Comparison of ENCODE assay signal across 1 cellular context in genomic region chr12:89525002-89525823, GRCh38.
TF ChIP-seq lines count a peak whose summit lies in the region.

No MANE protein-coding gene starts in this region.

TF ChIP-seq in WTC11, 78 proteins besides CTCF, POLR2A, EP300 and RAD21 (continued from another document and continues in another):
- TF ChIP-seq PRDM15 (CRISPR knock-in tag; IDR thresholded peaks at IDR 0.05) (no peak), USF2 (CRISPR knock-in tag; IDR thresholded peaks at IDR 0.05) (no peak), CREM (CRISPR knock-in tag; IDR thresholded peaks at IDR 0.05) (no peak), E2F4 (CRISPR knock-in tag; IDR thresholded peaks at IDR 0.05; ENCODE audit: borderline replicate concordance, low read depth) (no peak), ESRRA (CRISPR knock-in tag; IDR thresholded peaks at IDR 0.05; ENCODE audit: borderline replicate concordance) (0 out of 2 replicates have a peak, but pooled peaks have one; percentile 48), ZNF532 (CRISPR knock-in tag; IDR thresholded peaks at IDR 0.05; ENCODE audit: borderline replicate concordance) (no peak), TCF7 (CRISPR knock-in tag; IDR thresholded peaks at IDR 0.05; ENCODE audit: low read depth) (0 out of 2 replicates have a peak, but pooled peaks have one; percentile 19), ZNF396 (CRISPR knock-in tag; IDR thresholded peaks at IDR 0.05; ENCODE audit: borderline replicate concordance) (no peak), ATF6 (CRISPR knock-in tag; IDR thresholded peaks at IDR 0.05) (no peak), CDX4 (CRISPR knock-in tag; IDR thresholded peaks at IDR 0.05; ENCODE audit: borderline replicate concordance) (no peak), FOXP1 (CRISPR knock-in tag; IDR thresholded peaks at IDR 0.05; ENCODE audit: borderline replicate concordance) (no peak), RORB (CRISPR knock-in tag; IDR thresholded peaks at IDR 0.05) (no peak), SOX15 (CRISPR knock-in tag; IDR thresholded peaks at IDR 0.05) (no peak), OVOL2 (CRISPR knock-in tag; IDR thresholded peaks at IDR 0.05; ENCODE audit: borderline replicate concordance) (no peak), NFYB (CRISPR knock-in tag; conservative IDR thresholded peaks at IDR 0.05; ENCODE audit: low read depth) (no peak), ZNF232 (CRISPR knock-in tag; IDR thresholded peaks at IDR 0.05) (no peak; the same call in 1 of the 2 replicates), E2F5 (CRISPR knock-in tag; IDR thresholded peaks at IDR 0.05) (peak; percentile 31; the same call in 1 of the 2 replicates), ATF2 (CRISPR knock-in tag; IDR thresholded peaks at IDR 0.05; ENCODE audit: borderline replicate concordance, low read depth) (no peak), ELF4 (CRISPR knock-in tag; IDR thresholded peaks at IDR 0.05; ENCODE audit: low read depth) (no peak), ZNF512 (CRISPR knock-in tag; IDR thresholded peaks at IDR 0.05; ENCODE audit: borderline replicate concordance) (no peak), E2F1 (CRISPR knock-in tag; IDR thresholded peaks at IDR 0.05) (no peak), ATF3 (CRISPR knock-in tag; conservative IDR thresholded peaks at IDR 0.05) (no peak), ZMAT4 (CRISPR knock-in tag; IDR thresholded peaks at IDR 0.05) (no peak), MAX (CRISPR knock-in tag; IDR thresholded peaks at IDR 0.05) (no peak), AFF4 (CRISPR knock-in tag; IDR thresholded peaks at IDR 0.05; ENCODE audit: borderline replicate concordance) (no peak), JUN (CRISPR knock-in tag; IDR thresholded peaks at IDR 0.05) (no peak), TP53 (CRISPR knock-in tag; IDR thresholded peaks at IDR 0.05) (no peak)
